ENCODE assay signal across 12 cellular contexts in genomic region chr11:134125507-134125906, GRCh38. TPM values are rescaled to one million over a fixed set of nuclear protein-coding genes. Genes with fewer than 3 reads are reported as not detected.
A peak's percentile ranks its signal among the peaks of the same experiment; 100 is the strongest.
DNase-seq lines count a peak whose midpoint lies in the region; ATAC-seq and TF ChIP-seq lines count a peak whose summit lies in the region.
"Had no signal": no experiment of that assay in that cellular context is flagged by ENCODE, and none has a peak within 500 bp of the region (broad histone marks: within the 10 kb centered on the region; RNA-seq: fewer than 3 reads in every experiment).

No MANE protein-coding gene starts in this region.

- H3K4me3 ChIP-seq in AG04450 (ENCODE audit: low read depth, low read length) (peak overlapping the region; percentile 58), WI38 (ENCODE audit: low read depth, low read length) (peak overlapping the region; percentile 51), psoas muscle (peak overlapping the region; percentile 72)

- H3K4me3 Mint-ChIP-seq in glutamatergic neuron (ENCODE audit: unreplicated experiment) = peak overlapping the region; percentile 90
- no peak overlapping the region for H3K4me3 Mint-ChIP-seq in activated CD8-positive, alpha-beta T cell treated with anti-CD3 and anti-CD28 coated beads, Interleukin-2, amount 10 ng/mL, durations not matched to agents 7 days and 5 days

- CTCF ChIA-PET in AG04450 (lab: Charles Lee) = interaction anchor here (1.4 to 3.6 kb wide), 3 partner anchors 13 to 197 kb away, joined by 4 to 30 read pairs (median 5); no protein-coding TSS in a partner anchor
- CTCF ChIA-PET in activated CD8-positive, alpha-beta T cell treated with anti-CD3 and anti-CD28 coated beads, Interleukin-2, amount 10 ng/mL, durations not matched to agents 7 days and 5 days (lab: Charles Lee) = interaction anchor here (0.7 to 1.9 kb wide), 5 partner anchors 11 to 75 kb away, joined by 3 to 8 read pairs (median 4); no protein-coding TSS in a partner anchor

- H3K27me3 ChIP-seq in AG04450 (ENCODE audit: control insufficient read depth, insufficient read depth, low read length) (no peaks in the 10 kb centered on the region), psoas muscle (ENCODE audit: insufficient read depth in 3 of 3, low read length in 2 of 3) (no peaks in the 10 kb centered on the region)

- H3K27ac ChIP-seq in AG04450 (ENCODE audit: low read depth, low read length) (peak overlapping the region; percentile 74), psoas muscle (peak overlapping the region; percentile 69)

- peaks cover 55% of the 10 kb centered on the region for H3K4me1 Mint-ChIP-seq in glutamatergic neuron (ENCODE audit: low read depth, unreplicated experiment)
- peaks cover 20% of the 10 kb centered on the region for H3K4me1 Mint-ChIP-seq in activated CD8-positive, alpha-beta T cell treated with anti-CD3 and anti-CD28 coated beads, Interleukin-2, amount 10 ng/mL, durations not matched to agents 7 days and 5 days (ENCODE audit: low read depth)

- no peaks in the 10 kb centered on the region for H3K9me3 ChIP-seq in AG04450 (ENCODE audit: control insufficient read depth, insufficient read depth, low read length)
- no peaks in the 10 kb centered on the region for H3K9me3 ChIP-seq in psoas muscle

- H3K27ac Mint-ChIP-seq in glutamatergic neuron (ENCODE audit: unreplicated experiment) = peak overlapping the region; percentile 96
- H3K27ac Mint-ChIP-seq in activated CD8-positive, alpha-beta T cell treated with anti-CD3 and anti-CD28 coated beads, Interleukin-2, amount 10 ng/mL, durations not matched to agents 7 days and 5 days = no peak overlapping the region

- POLR2A ChIA-PET in AG04450 (lab: Yijun Ruan, JAX) = interaction anchor here (1.0 to 1.6 kb wide), 3 partner anchors 24 to 57 kb away, joined by 3 to 7 read pairs (median 4); partner anchors contain the start of gene JAM3
- POLR2A ChIA-PET in activated CD8-positive, alpha-beta T cell treated with anti-CD3 and anti-CD28 coated beads, Interleukin-2, amount 10 ng/mL, durations not matched to agents 7 days and 5 days (lab: Charles Lee) = interaction anchor here (1.2 kb wide), 1 partner anchor 68 kb away, joined by 3 read pairs; no protein-coding TSS in a partner anchor

- peaks cover 11% of the 10 kb centered on the region for H3K9me3 Mint-ChIP-seq in glutamatergic neuron (ENCODE audit: unreplicated experiment)
- no peaks in the 10 kb centered on the region for H3K9me3 Mint-ChIP-seq in activated CD8-positive, alpha-beta T cell treated with anti-CD3 and anti-CD28 coated beads, Interleukin-2, amount 10 ng/mL, durations not matched to agents 7 days and 5 days (ENCODE audit: insufficient read depth)

- ATAC-seq in psoas muscle = peak in 2 of 4 donors; percentile 14 to 21
- no peak for ATAC-seq in activated CD8-positive, alpha-beta T cell treated with anti-CD3 and anti-CD28 coated beads, Interleukin-2, amount 10 ng/mL, durations not matched to agents 7 days and 5 days

- H3K36me3 Mint-ChIP-seq in glutamatergic neuron (ENCODE audit: unreplicated experiment) = peaks cover 2% of the 10 kb centered on the region
- peaks cover 4% of the 10 kb centered on the region for H3K36me3 Mint-ChIP-seq in activated CD8-positive, alpha-beta T cell treated with anti-CD3 and anti-CD28 coated beads, Interleukin-2, amount 10 ng/mL, durations not matched to agents 7 days and 5 days (ENCODE audit: low read depth)

- intact Hi-C loops in psoas muscle (cut with DNase I) = no loop called here

- 31 to 39% (median 38%) methylated on average over 9 of the region's 9 CpGs for WGBS in psoas muscle, 3 donors

- H3K36me3 ChIP-seq in psoas muscle (ENCODE audit: insufficient read depth in 1 of 2, low read depth in 1 of 2) = no peaks in the 10 kb centered on the region

- H3K4me1 ChIP-seq in psoas muscle = peaks cover 40% of the 10 kb centered on the region

- TF ChIP-seq CTCF in AG04450 (IDR thresholded peaks at IDR 0.05; ENCODE audit: low read depth, low read length) = no peak
- TF ChIP-seq CTCF in WI38 (IDR thresholded peaks at IDR 0.05; ENCODE audit: low read depth, low read length) = no peak
- no peak for TF ChIP-seq CTCF in glutamatergic neuron (IDR thresholded peaks at IDR 0.05; ENCODE audit: partially characterized antibody, unreplicated experiment)
- TF ChIP-seq CTCF in psoas muscle (IDR thresholded peaks at IDR 0.05) = no peak

- peaks cover 5% of the 10 kb centered on the region for H3K27me3 Mint-ChIP-seq in glutamatergic neuron (ENCODE audit: unreplicated experiment)
- peaks cover 29% of the 10 kb centered on the region for H3K27me3 Mint-ChIP-seq in activated CD8-positive, alpha-beta T cell treated with anti-CD3 and anti-CD28 coated beads, Interleukin-2, amount 10 ng/mL, durations not matched to agents 7 days and 5 days (ENCODE audit: low read depth)

- DNase-seq in AG04450 (ENCODE audit: low read depth, low spot score) (no peak), glutamatergic neuron (no peak), psoas muscle (no peak), NCI-H748 treated with DMSO at 0.1 percent for 48 hours (lab: John Stamatoyannopoulos, UW) (no peak), COLO829 (ENCODE audit: low spot score) (no peak), NOMO-1 (lab: John Stamatoyannopoulos, UW; ENCODE audit: unreplicated experiment in 2 of 2) (no peak)
- no peak for DNase-seq in activated CD8-positive, alpha-beta T cell treated with anti-CD3 and anti-CD28 coated beads, Interleukin-2, amount 10 ng/mL, durations not matched to agents 7 days and 5 days
- DNase-seq: activated effector memory CD4-positive, alpha-beta T cell treated with anti-CD3 and anti-CD28 coated beads, Interleukin-2, amount 50 U/mL, for 16 hours; NCI-H2029 treated with DMSO at 0.1 percent for 48 hours; stimulated activated CD8-positive, alpha-beta memory T cell treated with anti-CD3 and anti-CD28 coated beads, Interleukin-4, amount 100 ng/mL, for 48 hours had no signal

RNA-seq across cellular contexts. Expression of gene JAM3, which starts 56.6 kb away (rescaled TPM):
- 66.2 and 79.6 TPM in 2 replicates for polyA plus RNA-seq in AG04450 (2011; rRNA removed)
- 38.4 and 43.7 TPM in 2 replicates for polyA minus RNA-seq in AG04450 (2011; rRNA and poly(A)+ RNA removed)
- 101 TPM for total RNA-seq in glutamatergic neuron (ENCODE audit: unreplicated experiment)
- total RNA-seq in psoas muscle = 10 to 100 TPM in 1 of 4 donors, 1 to 10 TPM in 3; 2.4 to 12.7 (median 7.7) TPM
- 1 to 10 TPM; 3.0 to 5.8 (median 3.9) TPM for polyA plus RNA-seq in psoas muscle
- total RNA-seq in activated CD8-positive, alpha-beta T cell treated with anti-CD3 and anti-CD28 coated beads, Interleukin-2, amount 10 ng/mL, durations not matched to agents 7 days and 5 days = 1 to 10 TPM; 8.0 to 9.6 TPM
- total RNA-seq: HT-29 had no signal
